Comparison of ENCODE assay signal across 40 cellular contexts in genomic region chr12:114420553-114420952, GRCh38. TPM values are rescaled to one million over a fixed set of nuclear protein-coding genes. Genes with fewer than 3 reads are reported as not detected.
"Had no signal": no experiment of that assay in that cellular context is flagged by ENCODE, and none has a peak within 500 bp of the region (broad histone marks: within the 10 kb centered on the region; RNA-seq: fewer than 3 reads in every experiment).

No MANE protein-coding gene starts in this region.

- H3K36me3 ChIP-seq: ascending aorta, cardiac muscle cell, WERI-Rb-1 had no signal

- H3K4me1 Mint-ChIP-seq: activated CD4-positive, alpha-beta memory T cell treated with anti-CD3 and anti-CD28 coated beads, Interleukin-2, amount 10 ng/mL, durations not matched to agents 7 days and 5 days; activated CD4-positive, alpha-beta T cell treated with anti-CD3 and anti-CD28 coated beads for 36 hours; activated CD4-positive, alpha-beta T cell treated with anti-CD3 and anti-CD28 coated beads, Interleukin-2, amount 10 ng/mL, durations not matched to agents 7 days and 5 days; activated CD8-positive, alpha-beta memory T cell treated with anti-CD3 and anti-CD28 coated beads, Interleukin-2, amount 10 ng/mL, durations not matched to agents 7 days and 5 days; activated naive CD4-positive, alpha-beta T cell treated with anti-CD3 and anti-CD28 coated beads, Interleukin-2, amount 10 ng/mL, durations not matched to agents 7 days and 5 days; activated naive CD4-positive, alpha-beta T cell treated with anti-CD3 and anti-CD28 coated beads, Interleukin-2, amount 50 U/mL, for 24 hours; activated naive CD8-positive, alpha-beta T cell treated with anti-CD3 and anti-CD28 coated beads, Interleukin-2, amount 10 ng/mL, durations not matched to agents 7 days and 5 days; activated naive CD8-positive, alpha-beta T cell treated with anti-CD3 and anti-CD28 coated beads, Interleukin-2, amount 50 U/mL, for 24 hours; brain; central memory CD8-positive, alpha-beta T cell; WTC11 had no signal

- FAIRE-seq: bronchial epithelial cell, TTC549 had no signal

- H3K4me1 ChIP-seq: ascending aorta had no signal

- H3K27me3 ChIP-seq: ascending aorta had no signal

- H3K4me3 ChIP-seq: ascending aorta, cardiac muscle cell had no signal

- H3K4me3 Mint-ChIP-seq: activated CD4-positive, alpha-beta memory T cell treated with anti-CD3 and anti-CD28 coated beads, Interleukin-2, amount 10 ng/mL, durations not matched to agents 7 days and 5 days; activated CD4-positive, alpha-beta T cell treated with anti-CD3 and anti-CD28 coated beads for 36 hours; activated CD4-positive, alpha-beta T cell treated with anti-CD3 and anti-CD28 coated beads, Interleukin-2, amount 10 ng/mL, durations not matched to agents 7 days and 5 days; activated CD8-positive, alpha-beta memory T cell treated with anti-CD3 and anti-CD28 coated beads, Interleukin-2, amount 10 ng/mL, durations not matched to agents 7 days and 5 days; activated CD8-positive, alpha-beta T cell treated with anti-CD3 and anti-CD28 coated beads, Interleukin-2, amount 10 ng/mL, durations not matched to agents 7 days and 5 days; activated naive CD4-positive, alpha-beta T cell treated with anti-CD3 and anti-CD28 coated beads, Interleukin-2, amount 10 ng/mL, durations not matched to agents 7 days and 5 days; activated naive CD4-positive, alpha-beta T cell treated with anti-CD3 and anti-CD28 coated beads, Interleukin-2, amount 50 U/mL, for 24 hours; activated naive CD8-positive, alpha-beta T cell; activated naive CD8-positive, alpha-beta T cell treated with anti-CD3 and anti-CD28 coated beads, Interleukin-2, amount 10 ng/mL, durations not matched to agents 7 days and 5 days; activated naive CD8-positive, alpha-beta T cell treated with anti-CD3 and anti-CD28 coated beads, Interleukin-2, amount 50 U/mL, for 24 hours; activated T-cell treated with anti-CD3 and anti-CD28 coated beads, Interleukin-2, amount 50 U/mL, for 24 hours; brain; central memory CD8-positive, alpha-beta T cell; T-helper 1 cell treated with Interleukin-12 subunit alpha and Interleukin-12 subunit beta and Interleukin-4 antibody, amounts not matched to agents 30 μg/mL and 1 μg/mL, for 36 hours; T-helper 2 cell treated with Interferon-gamma antibody and Interleukin-4, amounts not matched to agents 5 μg/mL and 100 μg/mL, for 36 hours; WTC11 had no signal

- H3K36me3 Mint-ChIP-seq: activated CD8-positive, alpha-beta memory T cell treated with anti-CD3 and anti-CD28 coated beads, Interleukin-2, amount 10 ng/mL, durations not matched to agents 7 days and 5 days; activated naive CD4-positive, alpha-beta T cell treated with anti-CD3 and anti-CD28 coated beads, Interleukin-2, amount 10 ng/mL, durations not matched to agents 7 days and 5 days; activated naive CD4-positive, alpha-beta T cell treated with anti-CD3 and anti-CD28 coated beads, Interleukin-2, amount 50 U/mL, for 24 hours; activated naive CD8-positive, alpha-beta T cell; activated naive CD8-positive, alpha-beta T cell treated with anti-CD3 and anti-CD28 coated beads, Interleukin-2, amount 10 ng/mL, durations not matched to agents 7 days and 5 days; brain; WTC11 had no signal

- H3K9me3 ChIP-seq: ascending aorta had no signal

- H3K27ac ChIP-seq: ascending aorta, cardiac muscle cell, WERI-Rb-1 had no signal

- ATAC-seq: activated CD4-positive, alpha-beta T cell treated with anti-CD3 and anti-CD28 coated beads for 36 hours; activated CD4-positive, CD25-positive, alpha-beta regulatory T cell treated with anti-CD3 and anti-CD28 coated beads, Interleukin-2, amount 50 U/mL, for 24 hours; activated CD8-positive, alpha-beta memory T cell treated with anti-CD3 and anti-CD28 coated beads, Interleukin-2, amount 10 ng/mL, durations not matched to agents 7 days and 5 days; activated CD8-positive, alpha-beta T cell treated with anti-CD3 and anti-CD28 coated beads, Interleukin-2, amount 10 ng/mL, durations not matched to agents 7 days and 5 days; activated naive CD8-positive, alpha-beta T cell treated with anti-CD3 and anti-CD28 coated beads, Interleukin-2, amount 50 U/mL, for 24 hours; WTC11 had no signal

- H3K9me3 Mint-ChIP-seq: activated CD4-positive, alpha-beta memory T cell treated with anti-CD3 and anti-CD28 coated beads, Interleukin-2, amount 10 ng/mL, durations not matched to agents 7 days and 5 days; activated CD4-positive, alpha-beta T cell treated with anti-CD3 and anti-CD28 coated beads, Interleukin-2, amount 10 ng/mL, durations not matched to agents 7 days and 5 days; activated naive CD4-positive, alpha-beta T cell treated with anti-CD3 and anti-CD28 coated beads, Interleukin-2, amount 10 ng/mL, durations not matched to agents 7 days and 5 days; activated naive CD8-positive, alpha-beta T cell treated with anti-CD3 and anti-CD28 coated beads, Interleukin-2, amount 10 ng/mL, durations not matched to agents 7 days and 5 days; activated naive CD8-positive, alpha-beta T cell treated with anti-CD3 and anti-CD28 coated beads, Interleukin-2, amount 50 U/mL, for 24 hours; activated T-cell treated with anti-CD3 and anti-CD28 coated beads, Interleukin-2, amount 50 U/mL, for 24 hours; activated T-helper 2 cell treated with anti-CD3 and anti-CD28 coated beads, Interferon-gamma antibody, Interleukin-2, Interleukin-4, amounts not matched to agents 10 μg/mL and 5 μg/mL and 100 μg/mL, durations not matched to agents 14 hours and 24 hours and 36 hours; T-helper 1 cell treated with Interleukin-12 subunit alpha and Interleukin-12 subunit beta and Interleukin-4 antibody, amounts not matched to agents 30 μg/mL and 1 μg/mL, for 36 hours; T-helper 2 cell treated with Interferon-gamma antibody and Interleukin-4, amounts not matched to agents 5 μg/mL and 100 μg/mL, for 36 hours; WTC11 had no signal

- H3K27ac Mint-ChIP-seq: activated CD4-positive, alpha-beta memory T cell treated with anti-CD3 and anti-CD28 coated beads, Interleukin-2, amount 10 ng/mL, durations not matched to agents 7 days and 5 days; activated CD4-positive, alpha-beta T cell treated with anti-CD3 and anti-CD28 coated beads for 36 hours; activated CD4-positive, alpha-beta T cell treated with anti-CD3 and anti-CD28 coated beads, Interleukin-2, amount 10 ng/mL, durations not matched to agents 7 days and 5 days; activated CD8-positive, alpha-beta memory T cell treated with anti-CD3 and anti-CD28 coated beads, Interleukin-2, amount 10 ng/mL, durations not matched to agents 7 days and 5 days; activated CD8-positive, alpha-beta T cell treated with anti-CD3 and anti-CD28 coated beads, Interleukin-2, amount 10 ng/mL, durations not matched to agents 7 days and 5 days; activated naive CD4-positive, alpha-beta T cell treated with anti-CD3 and anti-CD28 coated beads, Interleukin-2, amount 10 ng/mL, durations not matched to agents 7 days and 5 days; activated naive CD4-positive, alpha-beta T cell treated with anti-CD3 and anti-CD28 coated beads, Interleukin-2, amount 50 U/mL, for 24 hours; activated naive CD8-positive, alpha-beta T cell; activated naive CD8-positive, alpha-beta T cell treated with anti-CD3 and anti-CD28 coated beads, Interleukin-2, amount 10 ng/mL, durations not matched to agents 7 days and 5 days; activated naive CD8-positive, alpha-beta T cell treated with anti-CD3 and anti-CD28 coated beads, Interleukin-2, amount 50 U/mL, for 24 hours; activated T-cell treated with anti-CD3 and anti-CD28 coated beads, Interleukin-2, amount 50 U/mL, for 24 hours; activated T-helper 2 cell treated with anti-CD3 and anti-CD28 coated beads, Interferon-gamma antibody, Interleukin-2, Interleukin-4, amounts not matched to agents 10 μg/mL and 5 μg/mL and 100 μg/mL, durations not matched to agents 14 hours and 24 hours and 36 hours; brain; T-helper 1 cell treated with Interleukin-12 subunit alpha and Interleukin-12 subunit beta and Interleukin-4 antibody, amounts not matched to agents 30 μg/mL and 1 μg/mL, for 36 hours; T-helper 2 cell treated with Interferon-gamma antibody and Interleukin-4, amounts not matched to agents 5 μg/mL and 100 μg/mL, for 36 hours; WTC11 had no signal

- DNase-seq: activated CD4-positive, alpha-beta memory T cell treated with anti-CD3 and anti-CD28 coated beads, Interleukin-2, amount 10 ng/mL, durations not matched to agents 7 days and 5 days; activated CD4-positive, alpha-beta T cell treated with anti-CD3 and anti-CD28 coated beads for 1 hour; activated CD4-positive, alpha-beta T cell treated with anti-CD3 and anti-CD28 coated beads for 36 hours; activated CD4-positive, alpha-beta T cell treated with anti-CD3 and anti-CD28 coated beads for 48 hours; activated CD4-positive, alpha-beta T cell treated with anti-CD3 and anti-CD28 coated beads, Interleukin-2, amount 10 ng/mL, durations not matched to agents 7 days and 5 days; activated CD4-positive, alpha-beta T cell treated with anti-CD3 and anti-CD28 coated beads, Interleukin-2, amount 50 U/mL, for 48 hours; activated CD4-positive, CD25-positive, alpha-beta regulatory T cell; activated CD8-positive, alpha-beta memory T cell treated with anti-CD3 and anti-CD28 coated beads for 24 hours; activated CD8-positive, alpha-beta memory T cell treated with anti-CD3 and anti-CD28 coated beads, Interleukin-2, amount 10 ng/mL, durations not matched to agents 7 days and 5 days; activated CD8-positive, alpha-beta memory T cell treated with anti-CD3 and anti-CD28 coated beads, Interleukin-2, amount 50 U/mL, for 48 hours; activated CD8-positive, alpha-beta T cell treated with anti-CD3 and anti-CD28 coated beads, Interleukin-2, amount 10 ng/mL, durations not matched to agents 7 days and 5 days; activated effector memory CD4-positive, alpha-beta T cell treated with Interleukin-2 at 50 U/mL for 16 hours; activated gamma-delta T cell; activated naive CD4-positive, alpha-beta T cell treated with anti-CD3 and anti-CD28 coated beads, Interleukin-2, amount 10 ng/mL, durations not matched to agents 7 days and 5 days; activated naive CD4-positive, alpha-beta T cell treated with Interleukin-2 at 50 U/mL for 16 hours; activated naive CD8-positive, alpha-beta T cell treated with anti-CD3 and anti-CD28 coated beads, Interleukin-2, amount 10 ng/mL, durations not matched to agents 7 days and 5 days; activated naive CD8-positive, alpha-beta T cell treated with anti-CD3 and anti-CD28 coated beads, Interleukin-2, amount 50 U/mL, for 24 hours; activated T-cell treated with anti-CD3 and anti-CD28 coated beads, Interleukin-2, amount 50 U/mL, for 24 hours; activated T-cell treated with anti-CD3 and anti-CD28 coated beads, Interleukin-2, amount 50 U/mL, for 48 hours; amygdala; anterior cingulate cortex; caudate nucleus; T-helper 1 cell; T-helper 2 cell; T-helper 9 cell; WERI-Rb-1 had no signal

RNA-seq across cellular contexts. Expression of gene TBX5, which starts 14.6 kb away (rescaled TPM):
- total RNA-seq: activated CD4-positive, alpha-beta memory T cell treated with anti-CD3 and anti-CD28 coated beads, Interleukin-2, amount 10 ng/mL, durations not matched to agents 7 days and 5 days; activated CD4-positive, alpha-beta T cell treated with anti-CD3 and anti-CD28 coated beads for 36 hours; activated CD4-positive, alpha-beta T cell treated with anti-CD3 and anti-CD28 coated beads, Interleukin-2, amount 10 ng/mL, durations not matched to agents 7 days and 5 days; activated CD8-positive, alpha-beta memory T cell treated with anti-CD3 and anti-CD28 coated beads, Interleukin-2, amount 10 ng/mL, durations not matched to agents 7 days and 5 days; activated CD8-positive, alpha-beta T cell treated with anti-CD3 and anti-CD28 coated beads, Interleukin-2, amount 10 ng/mL, durations not matched to agents 7 days and 5 days; activated naive CD8-positive, alpha-beta T cell treated with anti-CD3 and anti-CD28 coated beads, Interleukin-2, amount 10 ng/mL, durations not matched to agents 7 days and 5 days; activated T-helper 2 cell treated with anti-CD3 and anti-CD28 coated beads, Interferon-gamma antibody, Interleukin-2, Interleukin-4, amounts not matched to agents 10 μg/mL and 5 μg/mL and 100 μg/mL, durations not matched to agents 14 hours and 24 hours and 36 hours; ascending aorta; bronchial epithelial cell; cerebellum had no signal
